ENCODE assay signal across 23 cellular contexts in genomic region chr6:96151707-96152106, GRCh38.
"Had no signal": no experiment of that assay in that cellular context is flagged by ENCODE, and none has a peak within 500 bp of the region (broad histone marks: within the 10 kb centered on the region; RNA-seq: fewer than 3 reads in every experiment).

No MANE protein-coding gene starts in this region.

- H3K27ac ChIP-seq: brain microvascular endothelial cell, epithelial cell of prostate, VCaP had no signal

- H3K36me3 ChIP-seq: brain microvascular endothelial cell had no signal

- H3K27me3 ChIP-seq: brain microvascular endothelial cell had no signal

- DNase-seq: activated CD4-positive, alpha-beta memory T cell treated with anti-CD3 and anti-CD28 coated beads, Interleukin-2, amount 10 ng/mL, durations not matched to agents 7 days and 5 days; activated CD4-positive, alpha-beta T cell treated with anti-CD3 and anti-CD28 coated beads for 1 hour; activated CD4-positive, alpha-beta T cell treated with anti-CD3 and anti-CD28 coated beads for 4 hours; activated CD4-positive, alpha-beta T cell treated with anti-CD3 and anti-CD28 coated beads, Interleukin-2, amount 10 ng/mL, durations not matched to agents 7 days and 5 days; activated CD4-positive, alpha-beta T cell treated with anti-CD3 and anti-CD28 coated beads, Interleukin-2, amount 50 U/mL, for 4 hours; activated CD8-positive, alpha-beta memory T cell treated with anti-CD3 and anti-CD28 coated beads, Interleukin-2, amount 50 U/mL, for 48 hours; activated effector memory CD4-positive, alpha-beta T cell treated with Interleukin-2 at 50 U/mL for 16 hours; activated gamma-delta T cell treated with Interleukin-2 at 50 U/mL for 16 hours; activated naive CD4-positive, alpha-beta T cell treated with anti-CD3 and anti-CD28 coated beads, Interleukin-2, amount 50 U/mL, for 16 hours; activated naive CD4-positive, alpha-beta T cell treated with Interleukin-2 at 50 U/mL for 16 hours; activated T-cell treated with anti-CD3 and anti-CD28 coated beads, Interleukin-2, amount 50 U/mL, for 4 hours; amniotic stem cell; anterior cingulate cortex; brain microvascular endothelial cell; cortex of kidney; dermis blood vessel endothelial cell; effector CD8-positive, alpha-beta T cell; foreskin fibroblast; T-helper 2 cell had no signal

- ATAC-seq: activated T-cell treated with anti-CD3 and anti-CD28 coated beads, Interleukin-2, amount 50 U/mL, for 4 hours; activated T-helper 17 cell treated with anti-CD3 and anti-CD28 coated beads, Interleukin-2, amount 50 U/mL, for 72 hours; WTC11 had no signal
